1 cellular context compared by ENCODE assay signal in genomic region chr11:61334434-61335354, GRCh38.
TF ChIP-seq lines count a peak whose summit lies in the region.

No MANE protein-coding gene starts in this region.

TF ChIP-seq in HepG2, 621 proteins besides CTCF, POLR2A, EP300 and RAD21 (continued from another document and continues in another):
- no peak for TF ChIP-seq ZBTB14 (CRISPR knock-in tag; IDR thresholded peaks at IDR 0.05)
- no peak for TF ChIP-seq STAT6 (CRISPR knock-in tag; IDR thresholded peaks at IDR 0.05; ENCODE audit: borderline replicate concordance)
- no peak; the same call in 1 of the 2 replicates for TF ChIP-seq ZNF792 (CRISPR knock-in tag; IDR thresholded peaks at IDR 0.05)
- TF ChIP-seq BCL3 (CRISPR knock-in tag; IDR thresholded peaks at IDR 0.05): no peak
- no peak for TF ChIP-seq NFYC (CRISPR knock-in tag; IDR thresholded peaks at IDR 0.05)
- 0 out of 2 replicates have a peak, but pooled peaks have one; percentile 37 for TF ChIP-seq HBP1 (CRISPR knock-in tag; IDR thresholded peaks at IDR 0.05; ENCODE audit: low read depth)
- no peak for TF ChIP-seq HINFP (CRISPR knock-in tag; IDR thresholded peaks at IDR 0.05; ENCODE audit: low read depth)
- peak; percentile 78 for TF ChIP-seq SRY (CRISPR knock-in tag; IDR thresholded peaks at IDR 0.05)
- TF ChIP-seq ZNF12 (CRISPR knock-in tag; IDR thresholded peaks at IDR 0.05): peak; percentile 48; the same call in 1 of the 2 replicates
- TF ChIP-seq TOE1 (CRISPR knock-in tag; IDR thresholded peaks at IDR 0.05): no peak
- TF ChIP-seq ZNF652 (CRISPR knock-in tag; IDR thresholded peaks at IDR 0.05; ENCODE audit: borderline replicate concordance, low read depth): no peak; the same call in 1 of the 2 replicates
- no peak for TF ChIP-seq RELA (CRISPR knock-in tag; IDR thresholded peaks at IDR 0.05)
- no peak for TF ChIP-seq NFATC3 (CRISPR knock-in tag; IDR thresholded peaks at IDR 0.05)
- TF ChIP-seq ZNF766 (CRISPR knock-in tag; IDR thresholded peaks at IDR 0.05; ENCODE audit: borderline replicate concordance): no peak
- no peak for TF ChIP-seq ZNF484 (CRISPR knock-in tag; IDR thresholded peaks at IDR 0.05; ENCODE audit: borderline replicate concordance, low read depth)
- TF ChIP-seq ZNF143 (CRISPR knock-in tag; IDR thresholded peaks at IDR 0.05): no peak; the same call in 1 of the 2 replicates
- TF ChIP-seq PHF5A (CRISPR knock-in tag; IDR thresholded peaks at IDR 0.05; ENCODE audit: low read depth, unreplicated experiment): peak; percentile 67
- no peak for TF ChIP-seq PAX8 (CRISPR knock-in tag; IDR thresholded peaks at IDR 0.05; ENCODE audit: borderline replicate concordance)
- TF ChIP-seq SKI (IDR thresholded peaks at IDR 0.05; ENCODE audit: partially characterized antibody): peak; percentile 59
- TF ChIP-seq ATF5 (CRISPR knock-in tag; IDR thresholded peaks at IDR 0.05; ENCODE audit: low read depth): no peak
- no peak for TF ChIP-seq ZNF772 (CRISPR knock-in tag; IDR thresholded peaks at IDR 0.05)
- TF ChIP-seq PRDM15 (CRISPR knock-in tag; IDR thresholded peaks at IDR 0.05): no peak
- TF ChIP-seq NFAT5 (CRISPR knock-in tag; IDR thresholded peaks at IDR 0.05): no peak
- TF ChIP-seq ZNF660 (CRISPR knock-in tag; IDR thresholded peaks at IDR 0.05; ENCODE audit: borderline replicate concordance, low read depth): no peak
- TF ChIP-seq CENPT (CRISPR knock-in tag; IDR thresholded peaks at IDR 0.05; ENCODE audit: low read depth): 0 out of 2 replicates have a peak, but pooled peaks have one; percentile 51
- TF ChIP-seq ZNF503 (CRISPR knock-in tag; IDR thresholded peaks at IDR 0.05): no peak
- TF ChIP-seq ZFY (CRISPR knock-in tag; IDR thresholded peaks at IDR 0.05): peak; percentile 69
- no peak for TF ChIP-seq KDM1A (CRISPR knock-in tag; IDR thresholded peaks at IDR 0.05)
- no peak for TF ChIP-seq ZNF614 (CRISPR knock-in tag; IDR thresholded peaks at IDR 0.05; ENCODE audit: borderline replicate concordance)
- TF ChIP-seq ZNF530 (CRISPR knock-in tag; IDR thresholded peaks at IDR 0.05; ENCODE audit: low read depth): no peak
